ENCODE assay signal across 1 cellular context in the genomic region with DNA sequence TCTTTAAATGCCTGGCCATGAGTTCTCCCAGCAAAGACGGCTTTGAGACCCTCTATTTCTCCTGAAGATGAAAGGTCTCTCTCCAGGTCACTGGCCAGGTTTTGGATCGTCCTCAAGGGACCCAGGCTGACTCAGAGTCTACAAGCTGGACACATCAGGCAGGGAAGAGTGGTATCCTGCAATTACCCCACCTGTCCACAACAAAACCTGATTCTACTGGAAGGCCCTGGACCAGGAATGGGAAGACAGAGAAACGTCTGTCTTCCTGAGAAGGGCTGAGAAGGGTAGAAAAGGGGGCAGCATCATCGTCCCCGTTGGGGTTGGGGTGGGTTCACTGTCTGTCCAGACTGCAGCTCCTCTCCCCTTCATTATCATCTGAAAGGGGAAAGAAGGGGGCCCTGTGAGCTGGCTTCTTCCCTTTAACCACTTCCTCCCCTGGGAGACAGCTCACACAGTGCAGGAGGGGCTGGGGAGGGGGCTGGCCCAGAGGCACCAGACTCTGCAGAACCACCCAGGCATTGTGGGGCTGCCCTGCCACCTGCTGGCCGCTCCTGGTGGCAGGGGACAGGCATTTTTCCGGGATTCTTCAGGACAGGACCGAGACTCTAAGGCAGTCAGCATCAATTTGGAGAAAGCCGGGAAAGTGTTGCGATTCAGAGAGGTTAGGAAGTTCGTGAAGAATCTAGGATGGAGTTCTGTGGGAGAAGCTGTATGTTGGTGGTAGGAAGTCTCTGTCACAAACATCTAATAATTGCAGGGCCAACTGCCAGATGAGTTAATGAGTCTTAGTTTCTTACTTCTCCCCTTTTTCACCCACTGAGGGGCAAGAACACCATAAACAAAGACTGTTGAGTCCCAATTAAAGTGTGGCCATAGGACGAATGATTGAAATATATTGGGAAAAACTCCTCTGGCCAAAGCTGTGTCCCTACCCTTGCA.
TF ChIP-seq lines count a peak whose summit lies in the region.

No MANE protein-coding gene starts in this region.

TF ChIP-seq in HCT116, 20 proteins besides CTCF, POLR2A, EP300 and RAD21 (continued from another document):
- TF ChIP-seq, protein P1, sequence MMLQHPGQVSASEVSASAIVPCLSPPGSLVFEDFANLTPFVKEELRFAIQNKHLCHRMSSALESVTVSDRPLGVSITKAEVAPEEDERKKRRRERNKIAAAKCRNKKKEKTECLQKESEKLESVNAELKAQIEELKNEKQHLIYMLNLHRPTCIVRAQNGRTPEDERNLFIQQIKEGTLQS (IDR thresholded peaks at IDR 0.05): no peak
- no peak for TF ChIP-seq POLR2AphosphoS5 (IDR thresholded peaks at IDR 0.05; ENCODE audit: low read depth, low read length)
- TF ChIP-seq CBX3 (IDR thresholded peaks at IDR 0.05; ENCODE audit: low read depth): no peak
- TF ChIP-seq, protein P2, sequence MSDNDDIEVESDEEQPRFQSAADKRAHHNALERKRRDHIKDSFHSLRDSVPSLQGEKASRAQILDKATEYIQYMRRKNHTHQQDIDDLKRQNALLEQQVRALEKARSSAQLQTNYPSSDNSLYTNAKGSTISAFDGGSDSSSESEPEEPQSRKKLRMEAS (IDR thresholded peaks at IDR 0.05): no peak
- no peak for TF ChIP-seq ZFX (IDR thresholded peaks at IDR 0.05)
- no peak for TF ChIP-seq EZH2phosphoT487 (IDR thresholded peaks at IDR 0.05; ENCODE audit: borderline replicate concordance)
- TF ChIP-seq, protein P3, sequence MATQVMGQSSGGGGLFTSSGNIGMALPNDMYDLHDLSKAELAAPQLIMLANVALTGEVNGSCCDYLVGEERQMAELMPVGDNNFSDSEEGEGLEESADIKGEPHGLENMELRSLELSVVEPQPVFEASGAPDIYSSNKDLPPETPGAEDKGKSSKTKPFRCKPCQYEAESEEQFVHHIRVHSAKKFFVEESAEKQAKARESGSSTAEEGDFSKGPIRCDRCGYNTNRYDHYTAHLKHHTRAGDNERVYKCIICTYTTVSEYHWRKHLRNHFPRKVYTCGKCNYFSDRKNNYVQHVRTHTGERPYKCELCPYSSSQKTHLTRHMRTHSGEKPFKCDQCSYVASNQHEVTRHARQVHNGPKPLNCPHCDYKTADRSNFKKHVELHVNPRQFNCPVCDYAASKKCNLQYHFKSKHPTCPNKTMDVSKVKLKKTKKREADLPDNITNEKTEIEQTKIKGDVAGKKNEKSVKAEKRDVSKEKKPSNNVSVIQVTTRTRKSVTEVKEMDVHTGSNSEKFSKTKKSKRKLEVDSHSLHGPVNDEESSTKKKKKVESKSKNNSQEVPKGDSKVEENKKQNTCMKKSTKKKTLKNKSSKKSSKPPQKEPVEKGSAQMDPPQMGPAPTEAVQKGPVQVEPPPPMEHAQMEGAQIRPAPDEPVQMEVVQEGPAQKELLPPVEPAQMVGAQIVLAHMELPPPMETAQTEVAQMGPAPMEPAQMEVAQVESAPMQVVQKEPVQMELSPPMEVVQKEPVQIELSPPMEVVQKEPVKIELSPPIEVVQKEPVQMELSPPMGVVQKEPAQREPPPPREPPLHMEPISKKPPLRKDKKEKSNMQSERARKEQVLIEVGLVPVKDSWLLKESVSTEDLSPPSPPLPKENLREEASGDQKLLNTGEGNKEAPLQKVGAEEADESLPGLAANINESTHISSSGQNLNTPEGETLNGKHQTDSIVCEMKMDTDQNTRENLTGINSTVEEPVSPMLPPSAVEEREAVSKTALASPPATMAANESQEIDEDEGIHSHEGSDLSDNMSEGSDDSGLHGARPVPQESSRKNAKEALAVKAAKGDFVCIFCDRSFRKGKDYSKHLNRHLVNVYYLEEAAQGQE (IDR thresholded peaks at IDR 0.05; ENCODE audit: low read depth): no peak
- TF ChIP-seq SP1 (IDR thresholded peaks at IDR 0.05; ENCODE audit: low read depth): no peak
- TF ChIP-seq EZH2 (IDR thresholded peaks at IDR 0.05): no peak
- no peak for TF ChIP-seq TCF7L2 (IDR thresholded peaks at IDR 0.05; ENCODE audit: borderline replicate concordance, extremely low read depth, insufficient read depth, insufficient read length)
- TF ChIP-seq ZNF274 (IDR thresholded peaks at IDR 0.05; ENCODE audit: low read depth, low read length): no peak
- no peak for TF ChIP-seq CEBPB (IDR thresholded peaks at IDR 0.05; ENCODE audit: low read depth)
